ENCODE assay signal across 19 cellular contexts in genomic region chr11:116507016-116507415, GRCh38.
"Had no signal": no experiment of that assay in that cellular context is flagged by ENCODE, and none has a peak within 500 bp of the region (broad histone marks: within the 10 kb centered on the region; RNA-seq: fewer than 3 reads in every experiment).

No MANE protein-coding gene starts in this region.

- ATAC-seq: K562 had no signal

- H3K27ac ChIP-seq: HL-60, KMS-11, SJSA1, SK-N-MC had no signal

- H3K9me3 ChIP-seq: SJSA1 had no signal

- H3K36me3 Mint-ChIP-seq: IgD-negative memory B cell had no signal

- H3K4me1 Mint-ChIP-seq: IgD-negative memory B cell had no signal

- H3K4me1 ChIP-seq: SJSA1 had no signal

- DNase-seq: Kasumi-1, MM.1S, NCI-H1092 treated with DMSO at 0.1 percent for 48 hours, NCI-H1436 treated with DMSO at 0.1 percent for 48 hours, NCI-H1694, NCI-H187 treated with DMSO at 0.1 percent for 48 hours, NCI-H2029 treated with DMSO at 0.1 percent for 48 hours, NCI-H2227 treated with DMSO at 0.1 percent for 48 hours, NCI-H526 treated with DMSO at 0.1 percent for 48 hours, NCI-H748 treated with DMSO at 0.1 percent for 48 hours, Right ventricle myocardium superior, RPMI8226, SIG-M5 had no signal

- H3K9ac ChIP-seq: KMS-11 had no signal

- H3K4me3 ChIP-seq: K562, SJSA1, SK-N-MC had no signal

- H3K4me3 Mint-ChIP-seq: IgD-negative memory B cell had no signal

- H3K27me3 ChIP-seq: SJSA1 had no signal

- H3K36me3 ChIP-seq: SJSA1 had no signal
